In genomic region chr4:112636688-112637551, GRCh38 we compare ENCODE assay signal across 8 cellular contexts. TPM values are rescaled to one million over a fixed set of nuclear protein-coding genes. Genes with fewer than 3 reads are reported as not detected.
DNase-seq lines count a peak whose midpoint lies in the region; ATAC-seq, FAIRE-seq and TF ChIP-seq lines count a peak whose summit lies in the region.

TSS of gene LARP7 (plus strand) at chr4:112637143. CDS start at chr4:112644670, 7,527 bp downstream.
TSS of gene ZGRF1 (minus strand) at chr4:112636909. CDS start at chr4:112633176, 3,733 bp downstream.

- peak within 1 kb of the TSS; percentile 97 for H3K4me2 ChIP-seq in smooth muscle cell

- H3K27me3 ChIP-seq in AG04450 (ENCODE audit: control insufficient read depth, insufficient read depth, low read length) (no peaks in the 10 kb centered on the region), WERI-Rb-1 (ENCODE audit: insufficient read depth, low read depth, severe bottlenecking) (no peaks in the 10 kb centered on the region), bronchial epithelial cell (ENCODE audit: control insufficient read depth, insufficient read depth, low read length) (no peaks in the 10 kb centered on the region), smooth muscle cell (ENCODE audit: low read depth) (no peaks in the 10 kb centered on the region)

- POLR2A ChIA-PET in AG04450 (lab: Yijun Ruan, JAX): no interaction called here

- H3K36me3 ChIP-seq in WERI-Rb-1: peaks cover 10% of the 10 kb centered on the region
- H3K36me3 ChIP-seq in bronchial epithelial cell (ENCODE audit: control insufficient read depth, insufficient read depth, low read length): no peaks in the 10 kb centered on the region
- no peaks in the 10 kb centered on the region for H3K36me3 ChIP-seq in smooth muscle cell (ENCODE audit: low read depth)

- DNase-seq in AG04450 (ENCODE audit: low read depth, low spot score) (peak; percentile 97), NCI-H2196 treated with DMSO at 0.1 percent for 48 hours (lab: John Stamatoyannopoulos, UW; ENCODE audit: unreplicated experiment) (peak; percentile 84), WERI-Rb-1 (peak; percentile 100), bronchial epithelial cell (ENCODE audit: low read depth) (peak; percentile 95), iPS-NIHi7 (ENCODE audit: extremely low spot score) (peak; percentile 91), smooth muscle cell (lab: John Stamatoyannopoulos, UW; ENCODE audit: unreplicated experiment) (peak; percentile 98)

- no peaks in the 10 kb centered on the region for H4K20me1 ChIP-seq in smooth muscle cell (ENCODE audit: low read depth)

- CTCF ChIA-PET in AG04450 (lab: Charles Lee): interaction anchor here (0.5 to 1.9 kb wide), 9 partner anchors 9 to 207 kb away, joined by 3 to 18 read pairs (median 4); no protein-coding TSS in a partner anchor

- no peaks in the 10 kb centered on the region for H3F3A ChIP-seq in smooth muscle cell (ENCODE audit: low read depth)

- H3K4me1 ChIP-seq in smooth muscle cell (ENCODE audit: low read depth): peaks cover 15% of the 10 kb centered on the region

- H2AFZ ChIP-seq in smooth muscle cell (ENCODE audit: low read depth): peak within 1 kb of the TSS; percentile 99

- peak within 1 kb of the TSS; percentile 91 for H3K9ac ChIP-seq in smooth muscle cell (ENCODE audit: low read depth)

- peaks cover 39% of the 10 kb centered on the region for H3K79me2 ChIP-seq in smooth muscle cell (ENCODE audit: low read depth)

- peak within 1 kb of the TSS; percentile 91 for H3K4me3 ChIP-seq in AG04450 (ENCODE audit: low read depth, low read length)
- peak within 1 kb of the TSS; percentile 71 for H3K4me3 ChIP-seq in WERI-Rb-1 (ENCODE audit: low read depth, low read length)
- peak within 1 kb of the TSS; percentile 64 for H3K4me3 ChIP-seq in bronchial epithelial cell (ENCODE audit: low read depth, low read length)
- peak within 1 kb of the TSS; percentile 82 for H3K4me3 ChIP-seq in smooth muscle cell

- FAIRE-seq in bronchial epithelial cell (lab: Jason Lieb, UNC): peak; percentile 7

- H3K27ac ChIP-seq in AG04450 (ENCODE audit: low read depth, low read length) (peak within 1 kb of the TSS; percentile 96), WERI-Rb-1 (peak within 1 kb of the TSS; percentile 94), smooth muscle cell (ENCODE audit: low read depth) (peak within 1 kb of the TSS; percentile 94)

- ATAC-seq in GM18870 (IDR thresholded peaks at IDR 0.05; ENCODE audit: unreplicated experiment): peak; percentile 73
- ATAC-seq in HG03135 (IDR thresholded peaks at IDR 0.05; ENCODE audit: unreplicated experiment): peak; percentile 88

- H3K9me3 ChIP-seq in AG04450 (ENCODE audit: control insufficient read depth, insufficient read depth, low read length): no peaks in the 10 kb centered on the region
- H3K9me3 ChIP-seq in WERI-Rb-1 (ENCODE audit: severe bottlenecking): no peaks in the 10 kb centered on the region
- H3K9me3 ChIP-seq in smooth muscle cell (replicated peaks; ENCODE audit: low read depth): no peaks in the 10 kb centered on the region

- TF ChIP-seq CTCF in AG04450 (IDR thresholded peaks at IDR 0.05; ENCODE audit: low read depth, low read length) (peak; percentile 82), WERI-Rb-1 (IDR thresholded peaks at IDR 0.05; ENCODE audit: low read depth, low read length) (peak; percentile 74), bronchial epithelial cell (IDR thresholded peaks at IDR 0.05; ENCODE audit: insufficient read depth, low read length, severe bottlenecking) (peak; percentile 76), smooth muscle cell (IDR thresholded peaks at IDR 0.05; ENCODE audit: borderline replicate concordance, insufficient read depth, poor library complexity, severe bottlenecking) (peak; percentile 77)

- under 1% methylated on average over 66 of the region's 66 CpGs for WGBS in smooth muscle cell (ENCODE audit: low lambda C conversion rate)

RNA-seq across cellular contexts. Expression of gene LARP7, which starts in this region (rescaled TPM):
- polyA plus RNA-seq in AG04450 (2011; rRNA removed) (22.8 and 44.2 TPM in 2 replicates), smooth muscle cell (25.2 and 38.3 TPM in 2 replicates)
- 3.1 and 5.1 TPM in 2 replicates for polyA minus RNA-seq in AG04450 (2011; rRNA and poly(A)+ RNA removed)
- total RNA-seq in bronchial epithelial cell (14.2 and 27.8 TPM in 2 replicates), smooth muscle cell (29.4 and 39.5 TPM in 2 replicates)

RNA-seq across cellular contexts. Expression of gene ZGRF1, which starts in this region (rescaled TPM):
- 1.4 and 2.0 TPM in 2 replicates for polyA plus RNA-seq in AG04450 (2011; rRNA removed)
- 1.5 and 3.4 TPM in 2 replicates for polyA minus RNA-seq in AG04450 (2011; rRNA and poly(A)+ RNA removed)
- 1.2 and 2.4 TPM in 2 replicates for total RNA-seq in bronchial epithelial cell
- 7.9 and 14.4 TPM in 2 replicates for total RNA-seq in smooth muscle cell
- 3.3 and 5.6 TPM in 2 replicates for polyA plus RNA-seq in smooth muscle cell

Comparison
In these comparisons a context has a peak if more than half of its experiments do, and no peak if none do; other contexts are left out.
1. Peak in every context shown above with its lines: DNase-seq, ATAC-seq, H3K4me3 ChIP-seq and H3K27ac ChIP-seq.